Comparison of ENCODE assay signal across 9 cellular contexts in genomic region chr11:27700351-27701261, GRCh38. TPM values are rescaled to one million over a fixed set of nuclear protein-coding genes. Genes with fewer than 3 reads are reported as not detected.
DNase-seq lines count a peak whose midpoint lies in the region; ATAC-seq and TF ChIP-seq lines count a peak whose summit lies in the region.
"Had no signal": no experiment of that assay in that cellular context is flagged by ENCODE, and none has a peak within 500 bp of the region (broad histone marks: within the 10 kb centered on the region; RNA-seq: fewer than 3 reads in every experiment).

BDNF (minus strand) TSS chr11:27700455; CDS start chr11:27658564, 41,891 bp downstream.

- no peaks in the 10 kb centered on the region for H3K36me3 Mint-ChIP-seq in chondrocyte (ENCODE audit: low read depth)

- H3K9me3 ChIP-seq in liver (ENCODE audit: control insufficient read depth in 4 of 4, low read length in 3 of 4) (no peaks in the 10 kb centered on the region), thyroid gland (no peaks in the 10 kb centered on the region)

- TF ChIP-seq POLR2A in thyroid gland (IDR thresholded peaks at IDR 0.05): peak in 1 of 2 donors; percentile 49

- H3K9ac ChIP-seq in liver (ENCODE audit: low read depth in 1 of 2, low read length in 2 of 2): no peak within 1 kb of the TSS

- DNase-seq in BJ (ENCODE audit: low read depth) (no peak), NCI-H774 (lab: John Stamatoyannopoulos, UW) (peak; percentile 42), chondrocyte (ENCODE audit: low spot score) (peak; percentile 72), thyroid gland (peak; percentile 32 to 41), HPDE6-E6E7 (ENCODE audit: extremely low spot score) (no peak), RPMI8226 (no peak)

- no peaks in the 10 kb centered on the region for H3K27me3 Mint-ChIP-seq in chondrocyte (ENCODE audit: low read depth)

- H3K4me3 ChIP-seq in BJ (ENCODE audit: low read depth, low read length) (peak within 1 kb of the TSS; percentile 96), liver (ENCODE audit: low read depth in 1 of 3, low read length in 3 of 3) (peak within 1 kb of the TSS; percentile 37 to 67 (median 55)), thyroid gland (replicated peaks in 1 of 3) (peak within 1 kb of the TSS; percentile 46 to 67 (median 59))
- H3K4me3 ChIP-seq: K562 had no signal

- H3K36me3 ChIP-seq in BJ (ENCODE audit: control insufficient read depth, insufficient read depth, low read length) (no peaks in the 10 kb centered on the region), liver (ENCODE audit: control insufficient read depth in 4 of 4, insufficient read depth in 3 of 4, low read depth in 1 of 4, low read length in 3 of 4) (no peaks in the 10 kb centered on the region), thyroid gland (no peaks in the 10 kb centered on the region)

- H3K4me1 ChIP-seq in liver (ENCODE audit: control insufficient read depth in 4 of 4, insufficient read depth in 4 of 4, low read length in 3 of 4) (peaks cover 11 to 31% (median 27%) of the 10 kb centered on the region in 4 donors), thyroid gland (peaks cover 0 to 13% of the 10 kb centered on the region in 2 donors)

- 0 out of 2 replicates have a peak, but pooled peaks have one; percentile 3 for TF ChIP-seq CTCF in BJ (IDR thresholded peaks at IDR 0.05; ENCODE audit: insufficient read depth, low read depth, low read length)
- TF ChIP-seq CTCF in chondrocyte (IDR thresholded peaks at IDR 0.05): no peak
- no peak for TF ChIP-seq CTCF in liver (IDR thresholded peaks at IDR 0.05; ENCODE audit: low read depth, low read length, missing input control)
- no peak for TF ChIP-seq CTCF in thyroid gland (IDR thresholded peaks at IDR 0.05)

- H3K4me3 Mint-ChIP-seq in chondrocyte (ENCODE audit: unreplicated experiment): peak within 1 kb of the TSS; percentile 92

- H3K4me1 Mint-ChIP-seq in chondrocyte (ENCODE audit: low read depth): peaks cover 54% of the 10 kb centered on the region

- H3K27ac Mint-ChIP-seq in chondrocyte (ENCODE audit: unreplicated experiment): peak within 1 kb of the TSS; percentile 68

- H3K27me3 ChIP-seq in BJ (ENCODE audit: control insufficient read depth, insufficient read depth, low read length) (no peaks in the 10 kb centered on the region), liver (ENCODE audit: control insufficient read depth in 4 of 4, insufficient read depth in 4 of 4, low read length in 3 of 4) (peaks cover 0 to 12% (median 5%) of the 10 kb centered on the region in 4 donors), thyroid gland (no peaks in the 10 kb centered on the region)

- intact Hi-C loops in thyroid gland (cut with DNase I): loop anchor here (5.0 kb wide), 1 partner anchor 827 kb away; no protein-coding TSS in a partner anchor

- no peak within 1 kb of the TSS for H3K27ac ChIP-seq in liver (ENCODE audit: low read depth in 1 of 2, low read length in 2 of 2)
- H3K27ac ChIP-seq in thyroid gland: no peak within 1 kb of the TSS

- CTCF ChIA-PET in BJ (lab: Yijun Ruan, JAX): interaction anchor here (0.6 to 7.1 kb wide), 13 partner anchors 9 to 1643 kb away, joined by 3 to 75 read pairs (median 3); no protein-coding TSS in a partner anchor

- WGBS in liver: under 1% methylated on average over 91 of the region's 91 CpGs
- 0 to 1% methylated on average over 20 to 22 of the region's 91 CpGs for WGBS in thyroid gland, 2 donors

- H3K9me3 Mint-ChIP-seq in chondrocyte (ENCODE audit: low read depth): no peaks in the 10 kb centered on the region

- TF ChIP-seq RAD21 in liver (IDR thresholded peaks at IDR 0.05): no peak

- peak; percentile 38 for ATAC-seq in GM19324 (IDR thresholded peaks at IDR 0.05; ENCODE audit: low FRiP score, unreplicated experiment)

- POLR2A ChIA-PET in BJ (lab: Charles Lee): interaction anchor here (0.6 to 1.4 kb wide), 8 partner anchors 16 to 829 kb away, joined by 3 to 14 read pairs (median 6); partner anchors contain the start of genes KIF18A and METTL15

TF ChIP-seq in liver, 16 proteins besides CTCF, POLR2A, EP300 and RAD21:
- TF ChIP-seq GABPA (IDR thresholded peaks at IDR 0.05 in 1 of 2, conservative IDR thresholded peaks at IDR 0.05 in 1 of 2) (no peak), REST (IDR thresholded peaks at IDR 0.05) (no peak), HNF4G (IDR thresholded peaks at IDR 0.05) (no peak), YY1 (IDR thresholded peaks at IDR 0.05) (no peak), ATF3 (IDR thresholded peaks at IDR 0.05) (no peak), NR2F2 (IDR thresholded peaks at IDR 0.05) (no peak), FOXA2 (IDR thresholded peaks at IDR 0.05) (no peak), JUND (IDR thresholded peaks at IDR 0.05) (no peak), TAF1 (conservative IDR thresholded peaks at IDR 0.05) (no peak), RXRA (IDR thresholded peaks at IDR 0.05) (no peak), HNF4A (conservative IDR thresholded peaks at IDR 0.05) (no peak), EGR1 (IDR thresholded peaks at IDR 0.05; ENCODE audit: low read depth in 2 of 2) (no peak), FOXA1 (IDR thresholded peaks at IDR 0.05) (no peak), SP1 (IDR thresholded peaks at IDR 0.05) (no peak)
- TF ChIP-seq, protein P1, sequence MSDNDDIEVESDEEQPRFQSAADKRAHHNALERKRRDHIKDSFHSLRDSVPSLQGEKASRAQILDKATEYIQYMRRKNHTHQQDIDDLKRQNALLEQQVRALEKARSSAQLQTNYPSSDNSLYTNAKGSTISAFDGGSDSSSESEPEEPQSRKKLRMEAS (IDR thresholded peaks at IDR 0.05): no peak
- TF ChIP-seq, protein P2, sequence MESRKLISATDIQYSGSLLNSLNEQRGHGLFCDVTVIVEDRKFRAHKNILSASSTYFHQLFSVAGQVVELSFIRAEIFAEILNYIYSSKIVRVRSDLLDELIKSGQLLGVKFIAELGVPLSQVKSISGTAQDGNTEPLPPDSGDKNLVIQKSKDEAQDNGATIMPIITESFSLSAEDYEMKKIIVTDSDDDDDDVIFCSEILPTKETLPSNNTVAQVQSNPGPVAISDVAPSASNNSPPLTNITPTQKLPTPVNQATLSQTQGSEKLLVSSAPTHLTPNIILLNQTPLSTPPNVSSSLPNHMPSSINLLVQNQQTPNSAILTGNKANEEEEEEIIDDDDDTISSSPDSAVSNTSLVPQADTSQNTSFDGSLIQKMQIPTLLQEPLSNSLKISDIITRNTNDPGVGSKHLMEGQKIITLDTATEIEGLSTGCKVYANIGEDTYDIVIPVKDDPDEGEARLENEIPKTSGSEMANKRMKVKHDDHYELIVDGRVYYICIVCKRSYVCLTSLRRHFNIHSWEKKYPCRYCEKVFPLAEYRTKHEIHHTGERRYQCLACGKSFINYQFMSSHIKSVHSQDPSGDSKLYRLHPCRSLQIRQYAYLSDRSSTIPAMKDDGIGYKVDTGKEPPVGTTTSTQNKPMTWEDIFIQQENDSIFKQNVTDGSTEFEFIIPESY (IDR thresholded peaks at IDR 0.05): no peak

RNA-seq across cellular contexts. Expression of gene BDNF, which starts in this region (rescaled TPM):
- polyA plus RNA-seq in BJ (2011; rRNA removed) (47.4 and 62.6 TPM in 2 replicates), liver (under 1 TPM; 0.03 to 0.06 TPM)
- 40.8 and 46.9 TPM in 2 replicates for polyA minus RNA-seq in BJ (2011; rRNA and poly(A)+ RNA removed)
- total RNA-seq in chondrocyte (2.0 to 4.4 TPM (median 4.1 TPM) in 3 replicates), liver (under 1 TPM; 0.08 to 0.28 TPM), thyroid gland (1 to 10 TPM in 2 of 4 donors, under 1 TPM in 2; 0.54 to 4.7 (median 1.1) TPM)
- polyA plus RNA-seq: K562 had no signal

Comparison
In these comparisons a context has a peak if more than half of its experiments do, and no peak if none do; other contexts are left out.
1. RNA of gene BDNF (polyA plus RNA-seq): 47.4 to 62.6 TPM in BJ; 0.03 to 0.06 TPM in liver; every median in the first group is over 10 times any median in the second.
2. DNase-seq: peak in NCI-H774 (single experiment), chondrocyte (single experiment) and thyroid gland (2 of 2); none in BJ (single experiment), HPDE6-E6E7 (single experiment) and RPMI8226 (single experiment).
3. Peak in every context shown above with its lines, with median percentiles within 50 percentile points of each other: H3K4me3 ChIP-seq.